Comparison of ENCODE assay signal across 2 cellular contexts in genomic region chr11:128643661-128644060, GRCh38.
TF ChIP-seq lines count a peak whose summit lies in the region.

No MANE protein-coding gene starts in this region.

TF ChIP-seq in HCT116, 20 proteins besides CTCF, POLR2A, EP300 and RAD21 (continued from another document):
- no peak for TF ChIP-seq MAX (IDR thresholded peaks at IDR 0.05)
- TF ChIP-seq ELF1 (IDR thresholded peaks at IDR 0.05; ENCODE audit: borderline replicate concordance, low read depth) = no peak

TF ChIP-seq in SK-N-SH treated with all-trans-retinoic acid at 6 μM for 48 hours, 23 proteins besides CTCF, POLR2A, EP300 and RAD21 (continued from another document):
- TF ChIP-seq ZNF565 (CRISPR knock-in tag; conservative IDR thresholded peaks at IDR 0.05; ENCODE audit: low read depth) = no peak
- no peak for TF ChIP-seq TOX (CRISPR knock-in tag; IDR thresholded peaks at IDR 0.05; ENCODE audit: borderline replicate concordance)
- no peak for TF ChIP-seq OSR1 (CRISPR knock-in tag; IDR thresholded peaks at IDR 0.05)
- TF ChIP-seq POU6F1 (CRISPR knock-in tag; IDR thresholded peaks at IDR 0.05; ENCODE audit: borderline replicate concordance, low read depth) = no peak
- TF ChIP-seq CREB5 (CRISPR knock-in tag; IDR thresholded peaks at IDR 0.05; ENCODE audit: low read depth) = no peak
- no peak for TF ChIP-seq RARB (CRISPR knock-in tag; IDR thresholded peaks at IDR 0.05)
- TF ChIP-seq TCF4 (CRISPR knock-in tag; IDR thresholded peaks at IDR 0.05; ENCODE audit: borderline replicate concordance) = no peak
- no peak for TF ChIP-seq BACH2 (CRISPR knock-in tag; IDR thresholded peaks at IDR 0.05; ENCODE audit: borderline replicate concordance)
- TF ChIP-seq ZFP30 (CRISPR knock-in tag; IDR thresholded peaks at IDR 0.05) = no peak
